Comparison of ENCODE assay signal across 14 cellular contexts in genomic region chr1:201172999-201173610, GRCh38. TPM values are rescaled to one million over a fixed set of nuclear protein-coding genes. Genes with fewer than 3 reads are reported as not detected.
DNase-seq lines count a peak whose midpoint lies in the region; ATAC-seq and TF ChIP-seq lines count a peak whose summit lies in the region.
"Had no signal": no experiment of that assay in that cellular context is flagged by ENCODE, and none has a peak within 500 bp of the region (broad histone marks: within the 10 kb centered on the region; RNA-seq: fewer than 3 reads in every experiment).

No MANE protein-coding gene starts in this region.

- no peak overlapping the region for H3K27ac ChIP-seq in vagina
- no peak overlapping the region for H3K27ac ChIP-seq in naive thymus-derived CD4-positive, alpha-beta T cell (ENCODE audit: low read depth, low read length)
- H3K27ac ChIP-seq: BLaER1 treated with 17β-estradiol and CSF1 and Interleukin-3, amounts not matched to agents 10 nM and 100 nM had no signal

- H3K4me3 Mint-ChIP-seq in type B pancreatic cell = peak overlapping the region; percentile 75
- peak overlapping the region in 3 of 10 donors; percentile 14 to 37 (median 21) for H3K4me3 Mint-ChIP-seq in naive thymus-derived CD4-positive, alpha-beta T cell

- H3K4me1 Mint-ChIP-seq in type B pancreatic cell (ENCODE audit: unreplicated experiment) = peaks cover 36% of the 10 kb centered on the region
- peaks cover 6 to 14% (median 9%) of the 10 kb centered on the region in 7 donors for H3K4me1 Mint-ChIP-seq in naive thymus-derived CD4-positive, alpha-beta T cell

- no peaks in the 10 kb centered on the region for H3K27me3 ChIP-seq in vagina
- no peaks in the 10 kb centered on the region for H3K27me3 ChIP-seq in naive thymus-derived CD4-positive, alpha-beta T cell (ENCODE audit: control insufficient read depth in 2 of 2, insufficient read depth in 2 of 2, low read length in 2 of 2)

- CTCF ChIA-PET in naive thymus-derived CD4-positive, alpha-beta T cell (lab: Charles Lee) = interaction anchor here (0.6 to 1.0 kb wide), 2 partner anchors 14 to 192 kb away, joined by 3 read pairs; no protein-coding TSS in a partner anchor

- no peak for TF ChIP-seq POLR2A in erythroblast (IDR thresholded peaks at IDR 0.05; ENCODE audit: low read length)
- TF ChIP-seq POLR2A in vagina (IDR thresholded peaks at IDR 0.05) = no peak

- H3K4me3 ChIP-seq in vagina = no peak overlapping the region
- no peak overlapping the region for H3K4me3 ChIP-seq in naive thymus-derived CD4-positive, alpha-beta T cell (ENCODE audit: low read length)
- H3K4me3 ChIP-seq: BLaER1 treated with 17β-estradiol and CSF1 and Interleukin-3, amounts not matched to agents 10 nM and 100 nM had no signal

- TF ChIP-seq CTCF in type B pancreatic cell (conservative IDR thresholded peaks at IDR 0.05) = no peak
- TF ChIP-seq CTCF in vagina (IDR thresholded peaks at IDR 0.05) = no peak

- intact Hi-C loops in vagina (cut with DNase I) = no loop called here
- intact Hi-C loops in naive thymus-derived CD4-positive, alpha-beta T cell (cut with micrococcal nuclease) = no loop called here

- POLR2A ChIA-PET in naive thymus-derived CD4-positive, alpha-beta T cell (lab: Charles Lee) = no interaction called here

- no peaks in the 10 kb centered on the region for H3K9me3 Mint-ChIP-seq in type B pancreatic cell
- peaks cover 0 to 3% (median 0%) of the 10 kb centered on the region in 11 donors for H3K9me3 Mint-ChIP-seq in naive thymus-derived CD4-positive, alpha-beta T cell
- H3K9me3 Mint-ChIP-seq: effector memory CD8-positive, alpha-beta T cell had no signal

- H3K36me3 Mint-ChIP-seq in type B pancreatic cell = peaks cover 3% of the 10 kb centered on the region
- H3K36me3 Mint-ChIP-seq in naive thymus-derived CD4-positive, alpha-beta T cell = peaks cover 0 to 4% (median 0%) of the 10 kb centered on the region in 5 donors

- no peak for ATAC-seq in naive thymus-derived CD4-positive, alpha-beta T cell
- ATAC-seq in GM19328 (IDR thresholded peaks at IDR 0.05; ENCODE audit: unreplicated experiment) = no peak
- ATAC-seq: effector memory CD8-positive, alpha-beta T cell had no signal

- H3K4me1 ChIP-seq in vagina = peaks cover 14% of the 10 kb centered on the region
- H3K4me1 ChIP-seq in naive thymus-derived CD4-positive, alpha-beta T cell (ENCODE audit: control insufficient read depth in 2 of 2, insufficient read depth in 2 of 2, low read length in 2 of 2) = peaks cover 0 to 7% of the 10 kb centered on the region in 2 donors

- DNase-seq in stimulated activated CD4-positive, alpha-beta T cell treated with anti-CD3 and anti-CD28 coated beads, Interleukin-1b, Interleukin-23, amount 100 ng/mL, for 48 hours = peak; percentile 31
- DNase-seq in stimulated activated CD4-positive, alpha-beta T cell treated with anti-CD3 and anti-CD28 coated beads, Interleukin-4, amount 100 ng/mL, for 24 hours = no peak
- DNase-seq in RPMI7951 (ENCODE audit: low read depth) (peak; percentile 28), erythroblast (lab: John Stamatoyannopoulos, UW) (peak; percentile 13 to 16), type B pancreatic cell (ENCODE audit: extremely low spot score, unreplicated experiment) (no peak), vagina (ENCODE audit: extremely low spot score in 2 of 2) (no peak)
- no peak for DNase-seq in naive thymus-derived CD4-positive, alpha-beta T cell
- DNase-seq: effector memory CD8-positive, alpha-beta T cell; NCI-H1436 treated with DMSO at 0.1 percent for 48 hours; T-helper 1 cell had no signal

- no peaks in the 10 kb centered on the region for H3K9me3 ChIP-seq in vagina
- H3K9me3 ChIP-seq in naive thymus-derived CD4-positive, alpha-beta T cell (ENCODE audit: control insufficient read depth in 2 of 3, low read length in 3 of 3) = no peaks in the 10 kb centered on the region

- no peaks in the 10 kb centered on the region for H3K27me3 Mint-ChIP-seq in type B pancreatic cell
- peaks cover 9 to 39% (median 19%) of the 10 kb centered on the region in 5 donors for H3K27me3 Mint-ChIP-seq in naive thymus-derived CD4-positive, alpha-beta T cell

- no peaks in the 10 kb centered on the region for H3K36me3 ChIP-seq in vagina
- H3K36me3 ChIP-seq in naive thymus-derived CD4-positive, alpha-beta T cell (ENCODE audit: control insufficient read depth in 2 of 3, insufficient read depth in 3 of 3, low read length in 3 of 3) = no peaks in the 10 kb centered on the region
- H3K36me3 ChIP-seq: BLaER1 treated with 17β-estradiol and CSF1 and Interleukin-3, amounts not matched to agents 10 nM and 100 nM had no signal

- H3K27ac Mint-ChIP-seq in type B pancreatic cell = peak overlapping the region; percentile 57
- H3K27ac Mint-ChIP-seq in naive thymus-derived CD4-positive, alpha-beta T cell = no peak overlapping the region

RNA-seq across cellular contexts. Expression of gene IGFN1, which starts 17.5 kb away (rescaled TPM):
- 1.1 and 3.9 TPM in 2 replicates for total RNA-seq in RPMI7951 (2014; rRNA removed; shearing (Covaris generic))
- 2.0 and 7.9 TPM in 2 replicates for total RNA-seq in type B pancreatic cell (ENCODE audit: low replicate concordance)
- total RNA-seq in vagina = not detected
- not detected for total RNA-seq in naive thymus-derived CD4-positive, alpha-beta T cell
- not detected for polyA plus RNA-seq in naive thymus-derived CD4-positive, alpha-beta T cell
- total RNA-seq: activated CD8-positive, alpha-beta memory T cell treated with anti-CD3 and anti-CD28 coated beads for 36 hours; pulmonary artery endothelial cell had no signal

RNA-seq across cellular contexts. Expression of gene TMEM9, which starts 18.8 kb away (rescaled TPM):
- 101 and 107 TPM in 2 replicates for total RNA-seq in RPMI7951 (2014; rRNA removed; shearing (Covaris generic))
- total RNA-seq in type B pancreatic cell (ENCODE audit: low replicate concordance) (97.1 and 117 TPM in 2 replicates), vagina (58.7 TPM)
- 10 to 100 TPM; 15.3 to 24.5 (median 16.7) TPM for total RNA-seq in naive thymus-derived CD4-positive, alpha-beta T cell
- polyA plus RNA-seq in naive thymus-derived CD4-positive, alpha-beta T cell = 10 to 100 TPM; 32.1 to 56.4 TPM

RNA-seq across cellular contexts. Expression of gene ASCL5, which starts 46.1 kb away (rescaled TPM):
- not detected in 2 replicates for total RNA-seq in RPMI7951 (2014; rRNA removed; shearing (Covaris generic))
- total RNA-seq in type B pancreatic cell (ENCODE audit: low replicate concordance) (not detected in 2 replicates), vagina (not detected)
- under 1 TPM in 2 of 5 experiments, not detected in 3; 0.27 to 0.56 TPM for total RNA-seq in naive thymus-derived CD4-positive, alpha-beta T cell
- under 1 TPM; 0.08 to 0.15 TPM for polyA plus RNA-seq in naive thymus-derived CD4-positive, alpha-beta T cell
- total RNA-seq: activated CD8-positive, alpha-beta memory T cell treated with anti-CD3 and anti-CD28 coated beads for 36 hours; pulmonary artery endothelial cell had no signal

Comparison
In these comparisons a context has a peak if more than half of its experiments do, and no peak if none do; other contexts are left out.
1. DNase-seq: peak in stimulated activated CD4-positive, alpha-beta T cell treated with anti-CD3 and anti-CD28 coated beads, Interleukin-1b, Interleukin-23, amount 100 ng/mL, for 48 hours (single experiment), RPMI7951 (single experiment) and erythroblast (2 of 2); none in stimulated activated CD4-positive, alpha-beta T cell treated with anti-CD3 and anti-CD28 coated beads, Interleukin-4, amount 100 ng/mL, for 24 hours (single experiment), type B pancreatic cell (single experiment), vagina (0 of 2) and naive thymus-derived CD4-positive, alpha-beta T cell (0 of 9).